21 cellular contexts compared by ENCODE assay signal in genomic region chr5:66179297-66180051, GRCh38.
"Had no signal": no experiment of that assay in that cellular context is flagged by ENCODE, and none has a peak within 500 bp of the region (broad histone marks: within the 10 kb centered on the region; RNA-seq: fewer than 3 reads in every experiment).

No MANE protein-coding gene starts in this region.

- H3K27ac Mint-ChIP-seq: activated CD4-positive, alpha-beta memory T cell treated with anti-CD3 and anti-CD28 coated beads for 36 hours; activated T-cell treated with anti-CD3 and anti-CD28 coated beads, Interleukin-2, amount 50 U/mL, for 72 hours; naive thymus-derived CD4-positive, alpha-beta T cell had no signal

- H3K4me3 Mint-ChIP-seq: activated CD4-positive, alpha-beta memory T cell treated with anti-CD3 and anti-CD28 coated beads for 36 hours; activated naive CD4-positive, alpha-beta T cell treated with anti-CD3 and anti-CD28 coated beads, Interleukin-2, amount 50 U/mL, for 24 hours; activated T-cell treated with anti-CD3 and anti-CD28 coated beads, Interleukin-2, amount 50 U/mL, for 72 hours; naive thymus-derived CD4-positive, alpha-beta T cell; stimulated activated effector memory CD8-positive, alpha-beta T cell treated with anti-CD3 and anti-CD28 coated beads, Interleukin-12 subunit alpha, Interleukin-12 subunit beta, amount 100 ng/mL, for 72 hours had no signal

- FAIRE-seq: endometrium, TTC549 had no signal

- DNase-seq: activated CD4-positive, alpha-beta memory T cell treated with anti-CD3 and anti-CD28 coated beads for 36 hours; activated effector memory CD4-positive, alpha-beta T cell treated with anti-CD3 and anti-CD28 coated beads, Interleukin-2, amount 50 U/mL, for 16 hours; activated T-cell treated with anti-CD3 and anti-CD28 coated beads, Interleukin-2, amount 50 U/mL, for 72 hours; amygdala; body of pancreas; central memory CD4-positive, alpha-beta T cell; colonic mucosa; erythroblast; gastrocnemius medialis; heart left ventricle; left ventricle myocardium superior; mesenchymal stem cell; naive thymus-derived CD4-positive, alpha-beta T cell; ovary; sigmoid colon; stimulated activated CD4-positive, alpha-beta T cell treated with anti-CD3 and anti-CD28 coated beads, Interleukin-4, amount 100 ng/mL, for 24 hours; stomach had no signal

- H3K4me1 Mint-ChIP-seq: stimulated activated effector memory CD8-positive, alpha-beta T cell treated with anti-CD3 and anti-CD28 coated beads, Interleukin-12 subunit alpha, Interleukin-12 subunit beta, amount 100 ng/mL, for 72 hours had no signal

- ATAC-seq: body of pancreas; gastrocnemius medialis; heart left ventricle; left ventricle myocardium superior; naive thymus-derived CD4-positive, alpha-beta T cell had no signal

- H3K27me3 Mint-ChIP-seq: activated CD4-positive, alpha-beta memory T cell treated with anti-CD3 and anti-CD28 coated beads for 36 hours; activated naive CD4-positive, alpha-beta T cell treated with anti-CD3 and anti-CD28 coated beads, Interleukin-2, amount 50 U/mL, for 24 hours; naive thymus-derived CD4-positive, alpha-beta T cell had no signal

- H3K9me3 Mint-ChIP-seq: activated CD4-positive, alpha-beta memory T cell treated with anti-CD3 and anti-CD28 coated beads for 36 hours; activated naive CD4-positive, alpha-beta T cell treated with anti-CD3 and anti-CD28 coated beads, Interleukin-2, amount 50 U/mL, for 24 hours; activated T-cell treated with anti-CD3 and anti-CD28 coated beads, Interleukin-2, amount 50 U/mL, for 72 hours; naive thymus-derived CD4-positive, alpha-beta T cell; stimulated activated effector memory CD8-positive, alpha-beta T cell treated with anti-CD3 and anti-CD28 coated beads, Interleukin-12 subunit alpha, Interleukin-12 subunit beta, amount 100 ng/mL, for 72 hours had no signal
